ENCODE assay signal across 1 cellular context in the genomic region with DNA sequence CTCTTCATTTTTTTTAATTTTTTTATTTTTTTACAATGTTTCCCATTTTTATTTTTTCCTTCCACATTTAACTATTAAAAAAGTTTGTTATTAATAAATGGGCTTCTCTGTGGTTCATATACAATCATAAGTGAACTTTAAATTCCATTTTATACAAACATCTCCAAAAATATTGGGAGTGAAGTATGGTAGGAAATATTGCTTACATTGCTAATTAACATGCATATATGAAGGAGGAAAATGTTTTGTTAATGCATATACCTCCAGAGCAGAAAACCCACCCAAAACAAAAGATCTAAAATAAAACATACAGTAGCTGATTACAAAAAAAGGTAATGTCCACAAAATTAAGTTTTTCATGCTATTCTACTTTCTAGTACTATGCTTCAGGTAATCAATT.
TF ChIP-seq lines count a peak whose summit lies in the region.
"Not testable (repeated sequence)": the region's sequence is repeated elsewhere in the genome, so short reads cannot be mapped to it uniquely, and the experiment has no call there.

No MANE protein-coding gene starts in this region.

TF ChIP-seq in K562, 482 proteins besides CTCF, POLR2A, EP300 and RAD21:
- TF ChIP-seq MAFK (IDR thresholded peaks at IDR 0.05; ENCODE audit: low read length) (peak; percentile 54; the same call in 1 of the 2 replicates), ZNF316 (IDR thresholded peaks at IDR 0.05) (peak; percentile 93), MAFF (IDR thresholded peaks at IDR 0.05; ENCODE audit: low read length) (peak; percentile 28; the same call in 1 of the 2 replicates), NFRKB (IDR thresholded peaks at IDR 0.05; ENCODE audit: low read depth) (peak; percentile 68; the same call in 1 of the 2 replicates), C11orf30 (IDR thresholded peaks at IDR 0.05; ENCODE audit: low read depth) (peak; percentile 88), MAFG (tag; conservative IDR thresholded peaks at IDR 0.05) (peak; percentile 73)
- TF ChIP-seq, protein P1, sequence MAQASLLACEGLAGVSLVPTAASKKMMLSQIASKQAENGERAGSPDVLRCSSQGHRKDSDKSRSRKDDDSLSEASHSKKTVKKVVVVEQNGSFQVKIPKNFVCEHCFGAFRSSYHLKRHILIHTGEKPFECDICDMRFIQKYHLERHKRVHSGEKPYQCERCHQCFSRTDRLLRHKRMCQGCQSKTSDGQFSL (CRISPR knock-in tag; IDR thresholded peaks at IDR 0.05), result not testable (repeated sequence)
- TF ChIP-seq, protein P1 (tag; IDR thresholded peaks at IDR 0.05), result 0 out of 4 replicates have a peak, but pooled peaks of 1 of the 2 experiments have one; percentile 10
- TF ChIP-seq, protein P2, sequence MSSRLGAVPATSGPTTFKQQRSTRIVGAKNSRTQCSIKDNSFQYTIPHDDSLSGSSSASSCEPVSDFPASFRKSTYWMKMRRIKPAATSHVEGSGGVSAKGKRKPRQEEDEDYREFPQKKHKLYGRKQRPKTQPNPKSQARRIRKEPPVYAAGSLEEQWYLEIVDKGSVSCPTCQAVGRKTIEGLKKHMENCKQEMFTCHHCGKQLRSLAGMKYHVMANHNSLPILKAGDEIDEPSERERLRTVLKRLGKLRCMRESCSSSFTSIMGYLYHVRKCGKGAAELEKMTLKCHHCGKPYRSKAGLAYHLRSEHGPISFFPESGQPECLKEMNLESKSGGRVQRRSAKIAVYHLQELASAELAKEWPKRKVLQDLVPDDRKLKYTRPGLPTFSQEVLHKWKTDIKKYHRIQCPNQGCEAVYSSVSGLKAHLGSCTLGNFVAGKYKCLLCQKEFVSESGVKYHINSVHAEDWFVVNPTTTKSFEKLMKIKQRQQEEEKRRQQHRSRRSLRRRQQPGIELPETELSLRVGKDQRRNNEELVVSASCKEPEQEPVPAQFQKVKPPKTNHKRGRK (tag; IDR thresholded peaks at IDR 0.05), result 0 out of 2 replicates have a peak, but pooled peaks have one; percentile 28
